In the genomic region with DNA sequence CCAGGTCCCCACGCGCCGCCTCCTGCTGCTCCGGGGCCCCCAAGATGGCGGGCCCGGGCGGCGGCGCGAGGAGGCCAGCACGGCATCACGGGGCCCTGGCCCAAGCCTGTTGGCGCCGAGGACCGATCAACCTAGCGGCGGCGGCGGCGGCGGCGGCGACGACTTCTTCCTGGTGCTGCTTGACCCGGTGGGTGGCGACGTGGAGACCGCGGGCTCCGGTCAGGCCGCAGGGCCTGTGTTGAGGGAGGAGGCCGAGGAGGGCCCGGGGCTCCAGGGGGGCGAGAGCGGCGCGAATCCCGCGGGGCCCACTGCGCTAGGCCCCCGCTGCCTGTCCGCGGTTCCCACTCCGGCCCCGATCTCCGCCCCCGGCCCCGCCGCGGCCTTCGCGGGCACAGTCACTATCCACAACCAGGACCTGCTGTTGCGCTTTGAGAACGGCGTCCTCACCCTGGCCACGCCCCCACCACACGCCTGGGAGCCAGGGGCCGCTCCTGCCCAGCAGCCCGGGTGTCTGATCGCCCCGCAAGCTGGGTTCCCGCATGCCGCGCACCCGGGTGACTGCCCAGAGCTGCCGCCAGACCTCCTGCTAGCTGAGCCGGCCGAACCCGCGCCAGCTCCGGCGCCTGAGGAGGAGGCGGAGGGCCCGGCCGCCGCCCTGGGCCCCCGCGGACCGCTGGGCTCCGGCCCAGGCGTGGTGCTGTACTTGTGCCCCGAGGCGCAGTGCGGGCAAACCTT, we compare ENCODE assay signal across 8 cellular contexts. TPM values are rescaled to one million over a fixed set of nuclear protein-coding genes. Genes with fewer than 3 reads are reported as not detected.
DNase-seq lines count a peak whose midpoint lies in the region; ATAC-seq and TF ChIP-seq lines count a peak whose summit lies in the region.
"Not testable (repeated sequence)": the region's sequence is repeated elsewhere in the genome, so short reads cannot be mapped to it uniquely, and the experiment has no call there.

No MANE protein-coding gene starts in this region.

- not testable (repeated sequence) for H3K27me3 ChIP-seq in GM23338 (ENCODE audit: insufficient read depth); HL-60 (ENCODE audit: insufficient read depth, poor library complexity, severe bottlenecking); adrenal gland; suprapubic skin

- 0 to 27% methylated on average over 70 to 73 of the region's 84 CpGs; no CpG with 5 or more reads in 2 of the 4 donors for WGBS in adrenal gland, 4 donors
- no CpG with 5 or more reads among the region's 84 CpGs for WGBS in suprapubic skin

- not testable (repeated sequence) for H3K9me3 Mint-ChIP-seq in GM23338; natural killer cell treated with Interleukin-12 subunit alpha and Interleukin-12 subunit beta and Interleukin-15 and Interleukin-18, amount 100 ng/mL, for 72 hours

- not testable (repeated sequence) for H3K36me3 ChIP-seq in GM23338 (ENCODE audit: insufficient read depth); adrenal gland (replicated peaks in 1 of 2); suprapubic skin

- not testable (repeated sequence) for H3K27me3 Mint-ChIP-seq in GM23338 (ENCODE audit: insufficient read depth, low read depth, poor library complexity); natural killer cell treated with Interleukin-12 subunit alpha and Interleukin-12 subunit beta and Interleukin-15 and Interleukin-18, amount 100 ng/mL, for 72 hours

- DNase-seq in GM10248 (ENCODE audit: extremely low spot score) (peak; percentile 13), GM23338 (ENCODE audit: low spot score) (peak; percentile 18), HL-60 (ENCODE audit: low read depth in 1 of 2, low spot score in 1 of 2) (peak in 1 of 2 experiments; percentile 15), SW480 (ENCODE audit: low spot score) (peak; percentile 4), adrenal gland (peak; percentile 20 to 58 (median 37)), head of caudate nucleus (peak in 37 of 42 donors; percentile 6 to 60 (median 26)), suprapubic skin (ENCODE audit: low spot score in 2 of 2) (peak in 1 of 2 donors; percentile 65)
- DNase-seq in natural killer cell treated with Interleukin-12 subunit alpha and Interleukin-12 subunit beta and Interleukin-15 and Interleukin-18, amount 100 ng/mL, for 72 hours (ENCODE audit: low spot score) = not testable (repeated sequence)

- not testable (repeated sequence) for H4K20me1 ChIP-seq in GM23338 (replicated peaks; ENCODE audit: insufficient read depth)

- not testable (repeated sequence) for H3K27ac Mint-ChIP-seq in GM23338
- peak overlapping the region in 1 of 2 donors; percentile 86 for H3K27ac Mint-ChIP-seq in natural killer cell treated with Interleukin-12 subunit alpha and Interleukin-12 subunit beta and Interleukin-15 and Interleukin-18, amount 100 ng/mL, for 72 hours

- not testable (repeated sequence) for H3K9me3 ChIP-seq in adrenal gland (replicated peaks in 1 of 3); suprapubic skin

- TF ChIP-seq CTCF in GM10248 (IDR thresholded peaks at IDR 0.05; ENCODE audit: control extremely low read depth, extremely low read depth, low read depth, missing control alignments); GM23338 (conservative IDR thresholded peaks at IDR 0.05; ENCODE audit: low read depth in 2 of 2); HL-60 (IDR thresholded peaks at IDR 0.05; ENCODE audit: insufficient read depth, low read length); adrenal gland (IDR thresholded peaks at IDR 0.05); suprapubic skin (IDR thresholded peaks at IDR 0.05): not testable (repeated sequence)

- H3K9me2 ChIP-seq in GM23338 (ENCODE audit: insufficient read depth) = not testable (repeated sequence)

- TF ChIP-seq POLR2A in adrenal gland (IDR thresholded peaks at IDR 0.05) = peak in 1 of 2 donors; percentile 61
- TF ChIP-seq POLR2A in suprapubic skin (IDR thresholded peaks at IDR 0.05) = not testable (repeated sequence)

- intact Hi-C loops in adrenal gland (cut with DNase I) = not testable (repeated sequence)
- intact Hi-C loops in head of caudate nucleus (cut with DNase I) = loop anchor here (10.0 kb wide), 1 partner anchor 312 kb away; no protein-coding TSS in a partner anchor

- POLR2A ChIA-PET in GM10248 (lab: Yijun Ruan, JAX) = not testable (repeated sequence)

- peaks cover 16% of the 10 kb centered on the region for H3K4me1 ChIP-seq in GM23338 (ENCODE audit: insufficient read depth)
- peaks cover 12 to 25% of the 10 kb centered on the region in 2 donors for H3K4me1 ChIP-seq in adrenal gland (replicated peaks in 1 of 2)
- peaks cover 31% of the 10 kb centered on the region for H3K4me1 ChIP-seq in suprapubic skin

- not testable (repeated sequence) for H3K27ac ChIP-seq in GM23338 (ENCODE audit: low read depth)
- H3K27ac ChIP-seq in HL-60 (replicated peaks) (peak overlapping the region; percentile 72), adrenal gland (peak overlapping the region; percentile 76 to 95 (median 87)), suprapubic skin (peak overlapping the region; percentile 97)

- peaks cover 33% of the 10 kb centered on the region for H3K79me2 ChIP-seq in GM23338 (replicated peaks; ENCODE audit: insufficient read depth)

- peak overlapping the region; percentile 70 for H3K4me2 ChIP-seq in GM23338

- not testable (repeated sequence) for H2AFZ ChIP-seq in GM23338

- H3K4me3 ChIP-seq in GM23338 = peak overlapping the region; percentile 60
- peak overlapping the region; percentile 34 for H3K4me3 ChIP-seq in HL-60 (replicated peaks; ENCODE audit: insufficient read depth, low read length)
- peak overlapping the region in 2 of 4 donors; percentile 32 to 52 for H3K4me3 ChIP-seq in adrenal gland
- H3K4me3 ChIP-seq in suprapubic skin = peak overlapping the region; percentile 69

- not testable (repeated sequence) for H3K36me3 Mint-ChIP-seq in GM23338 (ENCODE audit: low read depth); natural killer cell treated with Interleukin-12 subunit alpha and Interleukin-12 subunit beta and Interleukin-15 and Interleukin-18, amount 100 ng/mL, for 72 hours

- not testable (repeated sequence) for H3F3A ChIP-seq in GM23338 (replicated peaks; ENCODE audit: low read depth)

- ATAC-seq in GM23338 = peak; percentile 90
- peak; percentile 91 to 92 for ATAC-seq in natural killer cell treated with Interleukin-12 subunit alpha and Interleukin-12 subunit beta and Interleukin-15 and Interleukin-18, amount 100 ng/mL, for 72 hours

- H3K4me3 Mint-ChIP-seq in GM23338 = peak overlapping the region; percentile 65; the same call in 2 of the 3 replicates
- H3K4me3 Mint-ChIP-seq in natural killer cell treated with Interleukin-12 subunit alpha and Interleukin-12 subunit beta and Interleukin-15 and Interleukin-18, amount 100 ng/mL, for 72 hours = not testable (repeated sequence)

- TF ChIP-seq EP300 in suprapubic skin (IDR thresholded peaks at IDR 0.05) = not testable (repeated sequence)

- peaks cover 30% of the 10 kb centered on the region for H3K4me1 Mint-ChIP-seq in GM23338
- peaks cover 26% of the 10 kb centered on the region in 2 donors for H3K4me1 Mint-ChIP-seq in natural killer cell treated with Interleukin-12 subunit alpha and Interleukin-12 subunit beta and Interleukin-15 and Interleukin-18, amount 100 ng/mL, for 72 hours (ENCODE audit: low read depth in 2 of 2)

- CTCF ChIA-PET in GM10248 (lab: Yijun Ruan, JAX) = not testable (repeated sequence)

RNA-seq across cellular contexts. Expression of a gene that starts 0.5 kb away (rescaled TPM):
- 15.5 and 16.1 TPM in 2 replicates for total RNA-seq in GM23338 (2014; rRNA removed; shearing (Covaris generic))
- polyA plus RNA-seq in GM23338 (2016; fragmentation: Nextera tagmentation; extraction: Ambion mirVana) (2.5 TPM in 2 replicates), adrenal gland (1 to 10 TPM; 1.4 to 5.7 (median 1.9) TPM)
- total RNA-seq in adrenal gland (10 to 100 TPM in 1 of 8 donors, 1 to 10 TPM in 7; 6.3 to 31.3 (median 7.9) TPM), suprapubic skin (10 to 100 TPM; 17.5 to 26.1 (median 21.4) TPM)
- total RNA-seq in natural killer cell treated with Interleukin-12 subunit alpha and Interleukin-12 subunit beta and Interleukin-15 and Interleukin-18, amount 100 ng/mL, for 72 hours = 1 to 10 TPM; 5.4 to 5.8 TPM
